30 cellular contexts compared by ENCODE assay signal in genomic region chr13:22137361-22138050, GRCh38.
"Had no signal": no experiment of that assay in that cellular context is flagged by ENCODE, and none has a peak within 500 bp of the region (broad histone marks: within the 10 kb centered on the region; RNA-seq: fewer than 3 reads in every experiment).

No MANE protein-coding gene starts in this region.

- H3K4me2 ChIP-seq: SK-N-SH had no signal

- ATAC-seq: activated CD8-positive, alpha-beta T cell treated with anti-CD3 and anti-CD28 coated beads for 36 hours; activated naive CD4-positive, alpha-beta T cell treated with anti-CD3 and anti-CD28 coated beads, Interleukin-2, amount 50 U/mL, for 72 hours; body of pancreas; PC-3 had no signal

- H3K27ac ChIP-seq: adrenal gland, body of pancreas, breast epithelium, Peyer's patch, SJSA1, WERI-Rb-1 had no signal

- H3K27ac Mint-ChIP-seq: activated CD4-positive, alpha-beta T cell treated with anti-CD3 and anti-CD28 coated beads, Interleukin-2, amount 10 ng/mL, durations not matched to agents 24 days and 14 days; activated CD8-positive, alpha-beta T cell treated with anti-CD3 and anti-CD28 coated beads for 36 hours; activated naive CD4-positive, alpha-beta T cell treated with anti-CD3 and anti-CD28 coated beads for 36 hours; activated T-helper 1 cell treated with anti-CD3 and anti-CD28 coated beads, Interleukin-12 subunit alpha, Interleukin-12 subunit beta, Interleukin-2, Interleukin-4 antibody, amounts not matched to agents 30 ng/mL and 10 ng/mL and 1 ng/mL, durations not matched to agents 14 hours and 24 hours and 36 hours had no signal

- H3K9me3 ChIP-seq: adrenal gland, body of pancreas, breast epithelium, Peyer's patch, SJSA1, SK-N-SH had no signal

- H3K4me3 Mint-ChIP-seq: activated CD4-positive, alpha-beta T cell treated with anti-CD3 and anti-CD28 coated beads, Interleukin-2, amount 10 ng/mL, durations not matched to agents 24 days and 14 days; activated CD8-positive, alpha-beta T cell treated with anti-CD3 and anti-CD28 coated beads for 36 hours; activated naive CD4-positive, alpha-beta T cell treated with anti-CD3 and anti-CD28 coated beads for 36 hours; activated T-helper 1 cell treated with anti-CD3 and anti-CD28 coated beads, Interleukin-12 subunit alpha, Interleukin-12 subunit beta, Interleukin-2, Interleukin-4 antibody, amounts not matched to agents 30 ng/mL and 10 ng/mL and 1 ng/mL, durations not matched to agents 14 hours and 24 hours and 36 hours had no signal

- H3K27me3 ChIP-seq: adrenal gland, body of pancreas, breast epithelium, Peyer's patch, SJSA1 had no signal

- H3K9ac ChIP-seq: SK-N-SH had no signal

- H3K36me3 ChIP-seq: adrenal gland, breast epithelium, Peyer's patch, SJSA1, WERI-Rb-1 had no signal

- H3K36me3 Mint-ChIP-seq: activated naive CD4-positive, alpha-beta T cell treated with anti-CD3 and anti-CD28 coated beads, Interleukin-2, amount 50 U/mL, for 72 hours had no signal

- H3K4me1 ChIP-seq: adrenal gland, body of pancreas, breast epithelium, Peyer's patch, SJSA1 had no signal

- H3K4me3 ChIP-seq: adrenal gland, body of pancreas, breast epithelium, Peyer's patch, SJSA1 had no signal

- H3K9me3 Mint-ChIP-seq: activated CD8-positive, alpha-beta T cell treated with anti-CD3 and anti-CD28 coated beads for 36 hours; activated naive CD4-positive, alpha-beta T cell treated with anti-CD3 and anti-CD28 coated beads for 36 hours; activated T-helper 1 cell treated with anti-CD3 and anti-CD28 coated beads, Interleukin-12 subunit alpha, Interleukin-12 subunit beta, Interleukin-2, Interleukin-4 antibody, amounts not matched to agents 30 ng/mL and 10 ng/mL and 1 ng/mL, durations not matched to agents 14 hours and 24 hours and 36 hours had no signal

- DNase-seq: activated CD4-positive, alpha-beta T cell treated with anti-CD3 and anti-CD28 coated beads, Interleukin-2, amount 10 ng/mL, durations not matched to agents 24 days and 14 days; activated CD4-positive, alpha-beta T cell treated with anti-CD3 and anti-CD28 coated beads, Interleukin-2, amount 50 U/mL, for 4 hours; activated CD8-positive, alpha-beta T cell treated with anti-CD3 and anti-CD28 coated beads for 36 hours; activated gamma-delta T cell treated with Interleukin-2 at 50 U/mL for 16 hours; activated naive CD4-positive, alpha-beta T cell treated with anti-CD3 and anti-CD28 coated beads for 36 hours; activated T-cell treated with anti-CD3 and anti-CD28 coated beads, Interleukin-2, amount 50 U/mL, for 1 hour; adrenal gland; body of pancreas; MM.1S; MV-4-11; NCI-H1092; NCI-H1436 treated with DMSO at 0.1 percent for 48 hours; NCI-H1694 treated with DMSO at 0.1 percent for 48 hours; NCI-H2029; NCI-H345; NCI-H524 treated with DMSO at 0.1 percent for 48 hours; NCI-H748 treated with DMSO at 0.1 percent for 48 hours; NK-92 treated with Interleukin-12 subunit alpha and Interleukin-12 subunit beta, amount 100 ng/mL, for 24 hours; PC-3; Peyer's patch; RPMI8226; SHP77 treated with DMSO at 0.1 percent for 48 hours; SK-N-SH; T-helper 2 cell; T-helper 9 cell; WERI-Rb-1 had no signal
